1 cellular context compared by ENCODE assay signal in the genomic region with DNA sequence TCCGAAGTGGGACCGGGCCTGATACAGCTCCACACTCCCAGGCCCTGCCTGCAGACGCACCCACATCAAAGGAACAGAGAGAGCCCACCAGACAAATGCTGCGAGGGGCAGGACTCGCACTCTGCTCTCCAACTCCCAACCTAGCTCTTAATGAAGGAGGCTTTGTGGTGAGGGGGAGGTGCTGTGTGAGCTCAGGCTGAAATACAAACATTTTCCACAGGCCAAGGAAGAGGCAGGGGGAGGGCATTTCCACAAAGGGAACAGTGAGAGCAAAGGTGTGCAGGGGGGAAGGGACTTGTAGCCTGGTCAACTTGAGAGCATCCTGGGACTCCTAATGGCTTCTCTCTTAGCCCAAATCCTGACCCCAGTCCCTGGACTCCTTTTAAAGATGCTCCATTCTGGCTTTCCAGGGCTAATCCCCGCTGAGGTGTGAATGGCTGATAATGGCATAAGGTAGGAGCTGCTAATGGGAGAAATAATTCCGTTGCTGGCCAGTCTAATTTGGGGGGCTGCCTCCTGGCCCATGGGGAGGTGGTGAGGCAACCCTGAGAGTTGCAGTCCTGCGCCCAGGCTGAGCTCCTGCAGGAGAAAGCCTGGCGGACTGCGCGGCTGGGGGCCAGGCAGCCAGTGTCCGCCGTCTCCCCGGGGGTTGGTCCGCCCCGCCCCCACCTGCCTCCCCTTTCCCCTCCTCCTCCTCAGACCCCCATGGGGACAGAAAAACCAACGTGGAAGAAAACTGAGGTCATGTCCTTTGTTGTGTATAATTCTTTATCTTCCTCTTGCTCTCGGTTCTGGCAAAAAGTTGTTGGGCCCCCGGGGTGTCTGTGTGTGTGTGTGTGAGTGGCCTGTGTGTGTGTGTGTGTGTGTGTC.
TF ChIP-seq lines count a peak whose summit lies in the region.

No MANE protein-coding gene starts in this region.

TF ChIP-seq in neural cell, 6 proteins besides CTCF, POLR2A, EP300 and RAD21 (continued from another document):
- TF ChIP-seq, protein P1, sequence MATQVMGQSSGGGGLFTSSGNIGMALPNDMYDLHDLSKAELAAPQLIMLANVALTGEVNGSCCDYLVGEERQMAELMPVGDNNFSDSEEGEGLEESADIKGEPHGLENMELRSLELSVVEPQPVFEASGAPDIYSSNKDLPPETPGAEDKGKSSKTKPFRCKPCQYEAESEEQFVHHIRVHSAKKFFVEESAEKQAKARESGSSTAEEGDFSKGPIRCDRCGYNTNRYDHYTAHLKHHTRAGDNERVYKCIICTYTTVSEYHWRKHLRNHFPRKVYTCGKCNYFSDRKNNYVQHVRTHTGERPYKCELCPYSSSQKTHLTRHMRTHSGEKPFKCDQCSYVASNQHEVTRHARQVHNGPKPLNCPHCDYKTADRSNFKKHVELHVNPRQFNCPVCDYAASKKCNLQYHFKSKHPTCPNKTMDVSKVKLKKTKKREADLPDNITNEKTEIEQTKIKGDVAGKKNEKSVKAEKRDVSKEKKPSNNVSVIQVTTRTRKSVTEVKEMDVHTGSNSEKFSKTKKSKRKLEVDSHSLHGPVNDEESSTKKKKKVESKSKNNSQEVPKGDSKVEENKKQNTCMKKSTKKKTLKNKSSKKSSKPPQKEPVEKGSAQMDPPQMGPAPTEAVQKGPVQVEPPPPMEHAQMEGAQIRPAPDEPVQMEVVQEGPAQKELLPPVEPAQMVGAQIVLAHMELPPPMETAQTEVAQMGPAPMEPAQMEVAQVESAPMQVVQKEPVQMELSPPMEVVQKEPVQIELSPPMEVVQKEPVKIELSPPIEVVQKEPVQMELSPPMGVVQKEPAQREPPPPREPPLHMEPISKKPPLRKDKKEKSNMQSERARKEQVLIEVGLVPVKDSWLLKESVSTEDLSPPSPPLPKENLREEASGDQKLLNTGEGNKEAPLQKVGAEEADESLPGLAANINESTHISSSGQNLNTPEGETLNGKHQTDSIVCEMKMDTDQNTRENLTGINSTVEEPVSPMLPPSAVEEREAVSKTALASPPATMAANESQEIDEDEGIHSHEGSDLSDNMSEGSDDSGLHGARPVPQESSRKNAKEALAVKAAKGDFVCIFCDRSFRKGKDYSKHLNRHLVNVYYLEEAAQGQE (IDR thresholded peaks at IDR 0.05; ENCODE audit: borderline replicate concordance), result no peak
- no peak for TF ChIP-seq SMC3 (conservative IDR thresholded peaks at IDR 0.05; ENCODE audit: poor library complexity)
- TF ChIP-seq POLR2AphosphoS5 (IDR thresholded peaks at IDR 0.05), result no peak
- no peak for TF ChIP-seq MXI1 (conservative IDR thresholded peaks at IDR 0.05; ENCODE audit: poor library complexity, severe bottlenecking)
